In genomic region chr5:87139795-87140194, GRCh38 we compare ENCODE assay signal across 30 cellular contexts.
"Had no signal": no experiment of that assay in that cellular context is flagged by ENCODE, and none has a peak within 500 bp of the region (broad histone marks: within the 10 kb centered on the region; RNA-seq: fewer than 3 reads in every experiment).

No MANE protein-coding gene starts in this region.

- H3K4me2 ChIP-seq: smooth muscle cell had no signal

- H3K27me3 ChIP-seq: brain microvascular endothelial cell, esophagus squamous epithelium, thyroid gland, upper lobe of left lung, vagina had no signal

- H3K4me3 ChIP-seq: esophagus squamous epithelium, smooth muscle cell, thyroid gland, upper lobe of left lung, vagina had no signal

- H3K27ac ChIP-seq: brain microvascular endothelial cell, esophagus squamous epithelium, upper lobe of left lung, vagina had no signal

- ATAC-seq: left colon; natural killer cell treated with Interleukin-12 subunit alpha and Interleukin-12 subunit beta and Interleukin-15 and Interleukin-18, amount 100 ng/mL, for 72 hours; sciatic nerve; stimulated activated memory B cell treated with anti-CD40 and anti-IgM and Interleukin-4, amounts not matched to agents 10 μg/mL and 1 μg/mL and 100 μg/mL, for 72 hours; stimulated activated naive CD8-positive, alpha-beta T cell treated with anti-CD3 and anti-CD28 coated beads, Interleukin-15, amount 100 ng/mL, for 72 hours; WTC11 had no signal

- DNase-seq: activated CD4-positive, alpha-beta memory T cell treated with anti-CD3 and anti-CD28 coated beads, Interleukin-2, amount 10 ng/mL, durations not matched to agents 7 days and 5 days; activated CD4-positive, alpha-beta T cell treated with anti-CD3 and anti-CD28 coated beads for 1 hour; activated CD4-positive, alpha-beta T cell treated with anti-CD3 and anti-CD28 coated beads, Interleukin-2, amount 10 ng/mL, durations not matched to agents 7 days and 5 days; activated CD8-positive, alpha-beta memory T cell treated with anti-CD3 and anti-CD28 coated beads, Interleukin-2, amount 50 U/mL, for 48 hours; activated gamma-delta T cell; activated naive CD4-positive, alpha-beta T cell treated with anti-CD3 and anti-CD28 coated beads, Interleukin-2, amount 10 ng/mL, durations not matched to agents 7 days and 5 days; activated naive CD8-positive, alpha-beta T cell treated with anti-CD3 and anti-CD28 coated beads, Interleukin-2, amount 10 ng/mL, durations not matched to agents 7 days and 5 days; activated T-cell treated with anti-CD3 and anti-CD28 coated beads, Interleukin-2, amount 50 U/mL, for 24 hours; brain microvascular endothelial cell; central memory CD4-positive, alpha-beta T cell; esophagus squamous epithelium; left colon; mesendoderm; retina; stimulated activated CD4-positive, alpha-beta T cell treated with anti-CD3 and anti-CD28 coated beads, Interleukin-1b, Interleukin-23, amount 100 ng/mL, for 48 hours; stimulated activated CD4-positive, alpha-beta T cell treated with anti-CD3 and anti-CD28 coated beads, Interleukin-4, amount 100 ng/mL, for 4 hours; stimulated activated CD8-positive, alpha-beta memory T cell treated with anti-CD3 and anti-CD28 coated beads, Interleukin-4, amount 100 ng/mL, for 48 hours; stimulated activated naive CD8-positive, alpha-beta T cell treated with anti-CD3 and anti-CD28 coated beads, Interleukin-15, amount 100 ng/mL, for 72 hours; substantia nigra; T-helper 2 cell; thyroid gland; upper lobe of left lung had no signal

- H3K36me3 ChIP-seq: brain microvascular endothelial cell, esophagus squamous epithelium, thyroid gland, upper lobe of left lung, vagina had no signal

- H3K9me3 ChIP-seq: esophagus squamous epithelium, thyroid gland, upper lobe of left lung, vagina had no signal

- FAIRE-seq: frontal cortex, islet of Langerhans had no signal

- H3K4me1 ChIP-seq: esophagus squamous epithelium, upper lobe of left lung, vagina had no signal
